32 cellular contexts compared by ENCODE assay signal in the genomic region with DNA sequence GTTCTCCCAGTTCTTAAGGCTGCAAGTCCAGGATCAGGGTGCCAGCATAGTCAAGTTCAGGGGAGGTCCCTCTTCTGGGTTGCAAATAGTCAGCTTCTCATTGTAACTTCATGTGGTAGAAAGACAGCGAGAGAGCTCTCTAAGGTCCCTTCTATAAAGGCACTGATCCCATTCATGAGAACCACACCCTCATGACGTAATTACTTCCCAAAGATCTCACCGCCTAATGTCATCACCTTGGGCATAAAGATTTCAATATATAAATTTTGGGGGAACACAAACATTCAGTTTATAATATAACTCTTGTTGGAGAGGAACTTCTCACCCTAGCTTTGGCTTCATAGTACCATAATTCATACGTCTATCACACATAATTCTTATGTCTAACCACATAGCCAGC.
"Had no signal": no experiment of that assay in that cellular context is flagged by ENCODE, and none has a peak within 500 bp of the region (broad histone marks: within the 10 kb centered on the region; RNA-seq: fewer than 3 reads in every experiment).

No MANE protein-coding gene starts in this region.

- H3K27ac Mint-ChIP-seq: activated B cell treated with CpG ODN at 0.5 μM for 24 hours; activated CD8-positive, alpha-beta T cell treated with anti-CD3 and anti-CD28 coated beads for 36 hours; activated naive CD8-positive, alpha-beta T cell; activated T-helper 17 cell treated with anti-CD3 and anti-CD28 coated beads, Interleukin-2, amount 50 U/mL, for 72 hours; dendritic cell treated with granulocyte-macrophage colony-stimulating factor and Interleukin-4, amounts not matched to agents 40 ng/mL and 50 ng/mL, for 4 days; T-helper 17 cell; T-helper 2 cell treated with Interferon-gamma antibody and Interleukin-4, amounts not matched to agents 5 μg/mL and 100 μg/mL, for 36 hours had no signal

- H3K4me3 ChIP-seq: coronary artery, dorsolateral prefrontal cortex, esophagus squamous epithelium, gastroesophageal sphincter had no signal

- H3K27me3 ChIP-seq: brain microvascular endothelial cell, dorsolateral prefrontal cortex, esophagus squamous epithelium, gastroesophageal sphincter had no signal

- H3K9me3 ChIP-seq: esophagus squamous epithelium, gastroesophageal sphincter had no signal

- FAIRE-seq: astrocyte, bronchial epithelial cell had no signal

- H3K36me3 ChIP-seq: brain microvascular endothelial cell, esophagus squamous epithelium, gastroesophageal sphincter, WERI-Rb-1 had no signal

- DNase-seq: activated B cell treated with CpG ODN at 0.5 μM for 24 hours; activated CD4-positive, alpha-beta T cell treated with anti-CD3 and anti-CD28 coated beads for 48 hours; activated CD4-positive, alpha-beta T cell treated with anti-CD3 and anti-CD28 coated beads, Interleukin-2, amount 50 U/mL, for 1 hour; activated CD4-positive, alpha-beta T cell treated with anti-CD3 and anti-CD28 coated beads, Interleukin-2, amount 50 U/mL, for 48 hours; activated CD8-positive, alpha-beta memory T cell treated with anti-CD3 and anti-CD28 coated beads for 24 hours; activated CD8-positive, alpha-beta T cell treated with anti-CD3 and anti-CD28 coated beads for 36 hours; activated effector memory CD4-positive, alpha-beta T cell treated with Interleukin-2 at 50 U/mL for 16 hours; activated gamma-delta T cell treated with Interleukin-2 at 50 U/mL for 16 hours; activated naive CD4-positive, alpha-beta T cell treated with anti-CD3 and anti-CD28 coated beads, Interleukin-2, amount 50 U/mL, for 16 hours; activated naive CD4-positive, alpha-beta T cell treated with Interleukin-2 at 50 U/mL for 16 hours; activated T-cell treated with anti-CD3 and anti-CD28 coated beads, Interleukin-2, amount 50 U/mL, for 4 hours; amniotic stem cell; anterior cingulate cortex; brain microvascular endothelial cell; dorsolateral prefrontal cortex; effector memory CD4-positive, alpha-beta T cell; erythroblast; esophagus squamous epithelium; foreskin melanocyte; T-helper 1 cell; T-helper 17 cell; T1000; WERI-Rb-1 had no signal

- H3K9me3 Mint-ChIP-seq: activated B cell treated with CpG ODN at 0.5 μM for 24 hours; activated CD8-positive, alpha-beta T cell treated with anti-CD3 and anti-CD28 coated beads for 36 hours; activated T-cell treated with anti-CD3 and anti-CD28 coated beads, Interleukin-2, amount 50 U/mL, for 4 hours; activated T-helper 17 cell treated with anti-CD3 and anti-CD28 coated beads, Interleukin-2, amount 50 U/mL, for 72 hours; central memory CD8-positive, alpha-beta T cell; dendritic cell treated with granulocyte-macrophage colony-stimulating factor and Interleukin-4, amounts not matched to agents 40 ng/mL and 50 ng/mL, for 4 days; T-helper 2 cell treated with Interferon-gamma antibody and Interleukin-4, amounts not matched to agents 5 μg/mL and 100 μg/mL, for 36 hours had no signal

- H3K4me1 Mint-ChIP-seq: activated B cell treated with CpG ODN at 0.5 μM for 24 hours; activated T-helper 17 cell treated with anti-CD3 and anti-CD28 coated beads, Interleukin-2, amount 50 U/mL, for 72 hours; central memory CD8-positive, alpha-beta T cell; T-helper 17 cell had no signal

- H3K4me3 Mint-ChIP-seq: activated B cell treated with CpG ODN at 0.5 μM for 24 hours; activated CD8-positive, alpha-beta T cell treated with anti-CD3 and anti-CD28 coated beads for 36 hours; activated naive CD8-positive, alpha-beta T cell; activated T-cell treated with anti-CD3 and anti-CD28 coated beads, Interleukin-2, amount 50 U/mL, for 4 hours; activated T-helper 17 cell treated with anti-CD3 and anti-CD28 coated beads, Interleukin-2, amount 50 U/mL, for 72 hours; central memory CD8-positive, alpha-beta T cell; dendritic cell treated with granulocyte-macrophage colony-stimulating factor and Interleukin-4, amounts not matched to agents 40 ng/mL and 50 ng/mL, for 4 days; T-helper 17 cell; T-helper 2 cell treated with Interferon-gamma antibody and Interleukin-4, amounts not matched to agents 5 μg/mL and 100 μg/mL, for 36 hours had no signal

- H3K27ac ChIP-seq: brain microvascular endothelial cell, coronary artery, dorsolateral prefrontal cortex, esophagus squamous epithelium, gastroesophageal sphincter, WERI-Rb-1 had no signal

- H3K36me3 Mint-ChIP-seq: activated naive CD8-positive, alpha-beta T cell had no signal

- H3K4me1 ChIP-seq: gastroesophageal sphincter had no signal
